Comparison of ENCODE assay signal across 1 cellular context in genomic region chr6:17031961-17032360, GRCh38.
TF ChIP-seq lines count a peak whose summit lies in the region.

No MANE protein-coding gene starts in this region.

TF ChIP-seq in IMR-90, 13 proteins besides CTCF, POLR2A, EP300 and RAD21 (continued from another document):
- TF ChIP-seq ELK1 (IDR thresholded peaks at IDR 0.05; ENCODE audit: borderline replicate concordance, low read depth, low read length) (no peak), CHD1 (IDR thresholded peaks at IDR 0.05; ENCODE audit: low read depth, low read length) (no peak), BHLHE40 (IDR thresholded peaks at IDR 0.05; ENCODE audit: low read depth, low read length) (no peak), MAZ (IDR thresholded peaks at IDR 0.05; ENCODE audit: borderline replicate concordance, low read depth, low read length) (no peak), RFX5 (IDR thresholded peaks at IDR 0.05; ENCODE audit: low read depth, low read length) (no peak), FOS (IDR thresholded peaks at IDR 0.05; ENCODE audit: low read depth, low read length) (no peak)
